1 cellular context compared by ENCODE assay signal in the genomic region with DNA sequence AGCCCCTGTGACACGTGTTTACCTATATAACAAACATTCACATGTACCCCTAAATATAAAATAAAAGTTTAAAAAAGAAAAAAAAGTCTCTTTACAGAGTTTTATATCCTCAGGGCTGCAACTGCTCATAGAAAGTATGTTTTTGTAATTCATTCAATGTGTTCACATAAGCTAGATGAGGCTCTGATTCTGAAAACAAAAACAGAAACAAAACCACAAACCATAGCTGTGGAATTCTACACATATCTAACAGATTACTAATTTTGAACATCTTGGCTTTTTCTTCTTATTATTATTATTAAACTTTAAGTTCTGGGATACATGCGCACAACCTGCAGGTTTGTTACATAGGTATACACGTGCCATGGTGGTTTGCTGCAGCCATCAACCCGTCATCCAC.
TF ChIP-seq lines count a peak whose summit lies in the region.

No MANE protein-coding gene starts in this region.

TF ChIP-seq in SK-N-SH treated with all-trans-retinoic acid at 6 μM for 48 hours, 23 proteins besides CTCF, POLR2A, EP300 and RAD21 (continued from another document):
- TF ChIP-seq, protein P1, sequence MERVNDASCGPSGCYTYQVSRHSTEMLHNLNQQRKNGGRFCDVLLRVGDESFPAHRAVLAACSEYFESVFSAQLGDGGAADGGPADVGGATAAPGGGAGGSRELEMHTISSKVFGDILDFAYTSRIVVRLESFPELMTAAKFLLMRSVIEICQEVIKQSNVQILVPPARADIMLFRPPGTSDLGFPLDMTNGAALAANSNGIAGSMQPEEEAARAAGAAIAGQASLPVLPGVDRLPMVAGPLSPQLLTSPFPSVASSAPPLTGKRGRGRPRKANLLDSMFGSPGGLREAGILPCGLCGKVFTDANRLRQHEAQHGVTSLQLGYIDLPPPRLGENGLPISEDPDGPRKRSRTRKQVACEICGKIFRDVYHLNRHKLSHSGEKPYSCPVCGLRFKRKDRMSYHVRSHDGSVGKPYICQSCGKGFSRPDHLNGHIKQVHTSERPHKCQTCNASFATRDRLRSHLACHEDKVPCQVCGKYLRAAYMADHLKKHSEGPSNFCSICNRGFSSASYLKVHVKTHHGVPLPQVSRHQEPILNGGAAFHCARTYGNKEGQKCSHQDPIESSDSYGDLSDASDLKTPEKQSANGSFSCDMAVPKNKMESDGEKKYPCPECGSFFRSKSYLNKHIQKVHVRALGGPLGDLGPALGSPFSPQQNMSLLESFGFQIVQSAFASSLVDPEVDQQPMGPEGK (CRISPR knock-in tag; IDR thresholded peaks at IDR 0.05; ENCODE audit: borderline replicate concordance): no peak
TF ChIP-seq in SK-N-SH treated with all-trans-retinoic acid at 6 μM for 48 hours: peak in this region for 0.
